In genomic region chr20:39784693-39785092, GRCh38 we compare ENCODE assay signal across 18 cellular contexts.
DNase-seq lines count a peak whose midpoint lies in the region; TF ChIP-seq lines count a peak whose summit lies in the region.
"Had no signal": no experiment of that assay in that cellular context is flagged by ENCODE, and none has a peak within 500 bp of the region (broad histone marks: within the 10 kb centered on the region; RNA-seq: fewer than 3 reads in every experiment).

No MANE protein-coding gene starts in this region.

- H3K79me2 ChIP-seq in parathyroid adenoma, result no peaks in the 10 kb centered on the region

- TF ChIP-seq CTCF in ascending aorta (IDR thresholded peaks at IDR 0.05), result no peak
- TF ChIP-seq CTCF in liver (IDR thresholded peaks at IDR 0.05; ENCODE audit: low read depth, low read length, missing input control), result no peak
- no peak for TF ChIP-seq CTCF in parathyroid adenoma (IDR thresholded peaks at IDR 0.05)
- no peak for TF ChIP-seq CTCF in Peyer's patch (IDR thresholded peaks at IDR 0.05)
- no peak for TF ChIP-seq CTCF in prostate gland (IDR thresholded peaks at IDR 0.05)

- no peak for TF ChIP-seq POLR2A in Peyer's patch (IDR thresholded peaks at IDR 0.05)
- no peak for TF ChIP-seq POLR2A in prostate gland (IDR thresholded peaks at IDR 0.05)

- DNase-seq in ascending aorta (ENCODE audit: low spot score in 2 of 2), result no peak
- DNase-seq in Peyer's patch, result no peak
- no peak for DNase-seq in prostate gland (ENCODE audit: low spot score)
- DNase-seq in activated naive CD4-positive, alpha-beta T cell treated with Interleukin-2 at 50 U/mL for 16 hours, result no peak
- DNase-seq in activated CD8-positive, alpha-beta memory T cell treated with anti-CD3 and anti-CD28 coated beads for 24 hours, result no peak
- DNase-seq: 8988T; C1 segment of cervical spinal cord; Calu3; CD4-positive, alpha-beta memory T cell; COR-L47; DMS53; DMS79 treated with DMSO at 0.1 percent for 48 hours; GF-D8; GM23248; H7; HCEC 1CT had no signal

- no peaks in the 10 kb centered on the region for H3K27me3 ChIP-seq in ascending aorta
- no peaks in the 10 kb centered on the region for H3K27me3 ChIP-seq in liver (ENCODE audit: control insufficient read depth in 4 of 4, insufficient read depth in 4 of 4, low read length in 3 of 4)
- H3K27me3 ChIP-seq in parathyroid adenoma (ENCODE audit: control insufficient read depth, insufficient read depth, low read length), result no peaks in the 10 kb centered on the region
- H3K27me3 ChIP-seq in Peyer's patch, result no peaks in the 10 kb centered on the region
- no peaks in the 10 kb centered on the region for H3K27me3 ChIP-seq in prostate gland (replicated peaks; ENCODE audit: insufficient read depth)

- peaks cover 0 to 4% of the 10 kb centered on the region in 2 donors for H3K4me1 ChIP-seq in ascending aorta
- peaks cover 0 to 15% (median 9%) of the 10 kb centered on the region in 4 donors for H3K4me1 ChIP-seq in liver (ENCODE audit: control insufficient read depth in 4 of 4, insufficient read depth in 4 of 4, low read length in 3 of 4)
- H3K4me1 ChIP-seq in parathyroid adenoma, result peaks cover 57% of the 10 kb centered on the region
- no peaks in the 10 kb centered on the region for H3K4me1 ChIP-seq in Peyer's patch
- no peaks in the 10 kb centered on the region for H3K4me1 ChIP-seq in prostate gland (replicated peaks)

- intact Hi-C loops in ascending aorta (cut with DNase I), result no loop called here
- intact Hi-C loops in prostate gland (cut with DNase I), result no loop called here

- H3K9me3 ChIP-seq in ascending aorta, result no peaks in the 10 kb centered on the region
- peaks cover 0 to 3% (median under 1%) of the 10 kb centered on the region in 4 donors for H3K9me3 ChIP-seq in liver (ENCODE audit: control insufficient read depth in 4 of 4, low read length in 3 of 4)
- H3K9me3 ChIP-seq in parathyroid adenoma (ENCODE audit: control insufficient read depth, low read length), result no peaks in the 10 kb centered on the region
- no peaks in the 10 kb centered on the region for H3K9me3 ChIP-seq in Peyer's patch
- no peaks in the 10 kb centered on the region for H3K9me3 ChIP-seq in prostate gland

- H3K27ac ChIP-seq in ascending aorta (peak overlapping the region; percentile 33 to 53), liver (ENCODE audit: low read depth in 1 of 2, low read length in 2 of 2) (no peak overlapping the region), parathyroid adenoma (peak overlapping the region; percentile 99), Peyer's patch (no peak overlapping the region), prostate gland (no peak overlapping the region)
- H3K27ac ChIP-seq: GM23248 had no signal

- H3K4me3 ChIP-seq in ascending aorta, result no peak overlapping the region
- H3K4me3 ChIP-seq in liver (ENCODE audit: low read depth in 1 of 3, low read length in 3 of 3), result no peak overlapping the region
- H3K4me3 ChIP-seq in parathyroid adenoma (ENCODE audit: low read depth, low read length), result no peak overlapping the region
- H3K4me3 ChIP-seq in Peyer's patch, result no peak overlapping the region
- H3K4me3 ChIP-seq in prostate gland, result no peak overlapping the region
- H3K4me3 ChIP-seq: GM23248 had no signal

- no peak overlapping the region for H2AFZ ChIP-seq in parathyroid adenoma
- H2AFZ ChIP-seq: GM23248 had no signal

- no peaks in the 10 kb centered on the region for H3K36me3 ChIP-seq in ascending aorta
- H3K36me3 ChIP-seq in liver (ENCODE audit: control insufficient read depth in 4 of 4, insufficient read depth in 3 of 4, low read depth in 1 of 4, low read length in 3 of 4), result no peaks in the 10 kb centered on the region
- H3K36me3 ChIP-seq in parathyroid adenoma (ENCODE audit: control insufficient read depth, insufficient read depth, low read length), result no peaks in the 10 kb centered on the region
- H3K36me3 ChIP-seq in Peyer's patch, result no peaks in the 10 kb centered on the region
- no peaks in the 10 kb centered on the region for H3K36me3 ChIP-seq in prostate gland

- TF ChIP-seq RAD21 in liver (IDR thresholded peaks at IDR 0.05), result peak in 1 of 2 donors; percentile 18

- 20% methylated on average over 1 of the region's 1 CpG for WGBS in liver
- 88% methylated on average over 1 of the region's 1 CpG for WGBS in prostate gland

- no peak overlapping the region for H3K9ac ChIP-seq in liver (ENCODE audit: low read depth in 1 of 2, low read length in 2 of 2)
- H3K9ac ChIP-seq in parathyroid adenoma, result no peak overlapping the region
- H3K9ac ChIP-seq: GM23248 had no signal

- H3K4me2 ChIP-seq in parathyroid adenoma (ENCODE audit: low read length), result peak overlapping the region; percentile 36

TF ChIP-seq in liver, 16 proteins besides CTCF, POLR2A, EP300 and RAD21:
- peak; percentile 33 for TF ChIP-seq ZBTB33 (IDR thresholded peaks at IDR 0.05)
- peak; percentile 18 for TF ChIP-seq HNF4G (IDR thresholded peaks at IDR 0.05)
- TF ChIP-seq FOXA1 (IDR thresholded peaks at IDR 0.05), result no peak
- peak; percentile 67 to 81 for TF ChIP-seq RXRA (IDR thresholded peaks at IDR 0.05)
- no peak for TF ChIP-seq MAX (IDR thresholded peaks at IDR 0.05)
- TF ChIP-seq SP1 (IDR thresholded peaks at IDR 0.05), result peak; percentile 40
- peak; percentile 22 to 58 for TF ChIP-seq JUND (IDR thresholded peaks at IDR 0.05)
- peak; percentile 87 to 90 for TF ChIP-seq HNF4A (conservative IDR thresholded peaks at IDR 0.05)
TF ChIP-seq in liver: peak in this region for 6.

Comparison
In these comparisons a context has a peak if more than half of its experiments do, and no peak if none do; other contexts are left out.
1. H3K27ac ChIP-seq: peak in ascending aorta (2 of 2) and parathyroid adenoma (single experiment); none in liver (0 of 2), Peyer's patch (0 of 4) and prostate gland (0 of 2).